ENCODE assay signal across 9 cellular contexts in genomic region chr15:83653639-83654378, GRCh38. TPM values are rescaled to one million over a fixed set of nuclear protein-coding genes. Genes with fewer than 3 reads are reported as not detected.
DNase-seq lines count a peak whose midpoint lies in the region; TF ChIP-seq lines count a peak whose summit lies in the region.
"Had no signal": no experiment of that assay in that cellular context is flagged by ENCODE, and none has a peak within 500 bp of the region (broad histone marks: within the 10 kb centered on the region; RNA-seq: fewer than 3 reads in every experiment).

A gene with protein sequence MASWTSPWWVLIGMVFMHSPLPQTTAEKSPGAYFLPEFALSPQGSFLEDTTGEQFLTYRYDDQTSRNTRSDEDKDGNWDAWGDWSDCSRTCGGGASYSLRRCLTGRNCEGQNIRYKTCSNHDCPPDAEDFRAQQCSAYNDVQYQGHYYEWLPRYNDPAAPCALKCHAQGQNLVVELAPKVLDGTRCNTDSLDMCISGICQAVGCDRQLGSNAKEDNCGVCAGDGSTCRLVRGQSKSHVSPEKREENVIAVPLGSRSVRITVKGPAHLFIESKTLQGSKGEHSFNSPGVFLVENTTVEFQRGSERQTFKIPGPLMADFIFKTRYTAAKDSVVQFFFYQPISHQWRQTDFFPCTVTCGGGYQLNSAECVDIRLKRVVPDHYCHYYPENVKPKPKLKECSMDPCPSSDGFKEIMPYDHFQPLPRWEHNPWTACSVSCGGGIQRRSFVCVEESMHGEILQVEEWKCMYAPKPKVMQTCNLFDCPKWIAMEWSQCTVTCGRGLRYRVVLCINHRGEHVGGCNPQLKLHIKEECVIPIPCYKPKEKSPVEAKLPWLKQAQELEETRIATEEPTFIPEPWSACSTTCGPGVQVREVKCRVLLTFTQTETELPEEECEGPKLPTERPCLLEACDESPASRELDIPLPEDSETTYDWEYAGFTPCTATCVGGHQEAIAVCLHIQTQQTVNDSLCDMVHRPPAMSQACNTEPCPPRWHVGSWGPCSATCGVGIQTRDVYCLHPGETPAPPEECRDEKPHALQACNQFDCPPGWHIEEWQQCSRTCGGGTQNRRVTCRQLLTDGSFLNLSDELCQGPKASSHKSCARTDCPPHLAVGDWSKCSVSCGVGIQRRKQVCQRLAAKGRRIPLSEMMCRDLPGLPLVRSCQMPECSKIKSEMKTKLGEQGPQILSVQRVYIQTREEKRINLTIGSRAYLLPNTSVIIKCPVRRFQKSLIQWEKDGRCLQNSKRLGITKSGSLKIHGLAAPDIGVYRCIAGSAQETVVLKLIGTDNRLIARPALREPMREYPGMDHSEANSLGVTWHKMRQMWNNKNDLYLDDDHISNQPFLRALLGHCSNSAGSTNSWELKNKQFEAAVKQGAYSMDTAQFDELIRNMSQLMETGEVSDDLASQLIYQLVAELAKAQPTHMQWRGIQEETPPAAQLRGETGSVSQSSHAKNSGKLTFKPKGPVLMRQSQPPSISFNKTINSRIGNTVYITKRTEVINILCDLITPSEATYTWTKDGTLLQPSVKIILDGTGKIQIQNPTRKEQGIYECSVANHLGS (N-terminal part only) (plus strand): TSS chr15:83654123. CDS start chr15:83655762, 1,639 bp downstream.

- H3K36me3 Mint-ChIP-seq in activated CD4-positive, alpha-beta memory T cell treated with anti-CD3 and anti-CD28 coated beads for 36 hours: no peaks in the 10 kb centered on the region

- no peaks in the 10 kb centered on the region for H3K9me2 ChIP-seq in neural cell (ENCODE audit: insufficient read depth, low read length)

- H3K9ac ChIP-seq in neural cell (ENCODE audit: low read length): no peak within 1 kb of the TSS
- H3K9ac ChIP-seq: KMS-11 had no signal

- peaks cover 22% of the 10 kb centered on the region for H3K27me3 Mint-ChIP-seq in activated CD4-positive, alpha-beta memory T cell treated with anti-CD3 and anti-CD28 coated beads for 36 hours

- no peaks in the 10 kb centered on the region for H4K20me1 ChIP-seq in neural cell (ENCODE audit: insufficient read depth)

- peak; percentile 50 for TF ChIP-seq RAD21 in neural cell (conservative IDR thresholded peaks at IDR 0.05)

- H3K4me2 ChIP-seq in neural cell (ENCODE audit: low read length): no peak within 1 kb of the TSS
- H3K4me2 ChIP-seq: KMS-11 had no signal

- TF ChIP-seq EP300 in neural cell (conservative IDR thresholded peaks at IDR 0.05; ENCODE audit: poor library complexity, severe bottlenecking): no peak

- H3K4me3 ChIP-seq in A673 (ENCODE audit: low read depth, low read length, poor library complexity, severe bottlenecking): peak within 1 kb of the TSS; percentile 36
- peak within 1 kb of the TSS; percentile 66 for H3K4me3 ChIP-seq in neural cell (ENCODE audit: low read length)

- intact Hi-C loops in A673 (cut with micrococcal nuclease; ENCODE audit: unreplicated experiment): loop anchor here (10.0 kb wide), 1 partner anchor 381 kb away; no protein-coding TSS in a partner anchor
- intact Hi-C loops in activated CD4-positive, alpha-beta memory T cell treated with anti-CD3 and anti-CD28 coated beads for 36 hours (cut with micrococcal nuclease): no loop called here

- H3K4me3 Mint-ChIP-seq in activated CD4-positive, alpha-beta memory T cell treated with anti-CD3 and anti-CD28 coated beads for 36 hours: no peak within 1 kb of the TSS

- H3K27me3 ChIP-seq in A673 (replicated peaks; ENCODE audit: insufficient read depth, low read depth, low read length, poor library complexity): peaks cover 26% of the 10 kb centered on the region
- H3K27me3 ChIP-seq in neural cell (ENCODE audit: insufficient read depth, low read depth, low read length): peaks cover 53% of the 10 kb centered on the region

- H3K27ac Mint-ChIP-seq in activated CD4-positive, alpha-beta memory T cell treated with anti-CD3 and anti-CD28 coated beads for 36 hours: no peak within 1 kb of the TSS

- H3K36me3 ChIP-seq in A673 (ENCODE audit: insufficient read depth, low read length, poor library complexity, severe bottlenecking): no peaks in the 10 kb centered on the region
- no peaks in the 10 kb centered on the region for H3K36me3 ChIP-seq in neural cell (ENCODE audit: insufficient read depth, low read length)

- H3K27ac ChIP-seq in A673 (ENCODE audit: low read depth, low read length, poor library complexity, severe bottlenecking) (no peak within 1 kb of the TSS), neural cell (ENCODE audit: low read length) (no peak within 1 kb of the TSS)
- H3K27ac ChIP-seq: KMS-11 had no signal

- H3K4me1 Mint-ChIP-seq in activated CD4-positive, alpha-beta memory T cell treated with anti-CD3 and anti-CD28 coated beads for 36 hours (ENCODE audit: low read depth): no peaks in the 10 kb centered on the region

- CTCF ChIA-PET in A673 (lab: Charles Lee): no interaction called here
- CTCF ChIA-PET in activated CD4-positive, alpha-beta memory T cell treated with anti-CD3 and anti-CD28 coated beads for 36 hours (lab: Charles Lee): no interaction called here

- H3K79me2 ChIP-seq in neural cell (replicated peaks; ENCODE audit: insufficient read depth, low read length): no peaks in the 10 kb centered on the region

- no peak within 1 kb of the TSS for H2AFZ ChIP-seq in neural cell (ENCODE audit: low read depth, low read length)

- POLR2A ChIA-PET in A673 (lab: Charles Lee; ENCODE audit: low non-redundant PET): no interaction called here
- POLR2A ChIA-PET in activated CD4-positive, alpha-beta memory T cell treated with anti-CD3 and anti-CD28 coated beads for 36 hours (lab: Charles Lee): no interaction called here

- H3F3A ChIP-seq in neural cell (ENCODE audit: insufficient read depth, low read length, poor library complexity, severe bottlenecking): no peaks in the 10 kb centered on the region

- no peaks in the 10 kb centered on the region for H3K9me3 Mint-ChIP-seq in activated CD4-positive, alpha-beta memory T cell treated with anti-CD3 and anti-CD28 coated beads for 36 hours

- peaks cover 8% of the 10 kb centered on the region for H3K4me1 ChIP-seq in A673 (ENCODE audit: insufficient read depth, low read length, poor library complexity, severe bottlenecking)

- BruUV-seq in A673 (replicated peaks; lab: Mats Ljungman, UMichigan): no TSS peak

- DNase-seq in A673 (ENCODE audit: low spot score) (peak; percentile 74), RPMI7951 (ENCODE audit: low read depth) (peak; percentile 24), glomerular visceral epithelial cell (ENCODE audit: extremely low spot score) (peak; percentile 84), NCI-H2107 (lab: John Stamatoyannopoulos, UW) (no peak), SIG-M5 (lab: John Stamatoyannopoulos, UW) (no peak), AML-193 (lab: John Stamatoyannopoulos, UW) (no peak)
- DNase-seq in activated CD4-positive, alpha-beta memory T cell treated with anti-CD3 and anti-CD28 coated beads for 36 hours: no peak

- H3K9me3 ChIP-seq in A673 (ENCODE audit: low read depth, low read length, poor library complexity, severe bottlenecking) (no peaks in the 10 kb centered on the region), neural cell (ENCODE audit: low read length) (peaks cover 9% of the 10 kb centered on the region)

- TF ChIP-seq CTCF in A673 (conservative IDR thresholded peaks at IDR 0.05; ENCODE audit: low read depth, low read length): no peak
- TF ChIP-seq CTCF in neural cell (IDR thresholded peaks at IDR 0.05; ENCODE audit: poor library complexity, severe bottlenecking): peak; percentile 50

TF ChIP-seq in neural cell, 6 proteins besides CTCF, POLR2A, EP300 and RAD21:
- no peak for TF ChIP-seq TAF1 (IDR thresholded peaks at IDR 0.05; ENCODE audit: low read depth)
- TF ChIP-seq SMC3 (conservative IDR thresholded peaks at IDR 0.05; ENCODE audit: poor library complexity): peak; percentile 29
TF ChIP-seq in neural cell: peak in this region for 1.

RNA-seq across cellular contexts. Expression of the gene that starts here (rescaled TPM):
- total RNA-seq in A673 (2021): 0.95 and 2.3 TPM in 2 replicates
- not detected in 2 replicates for total RNA-seq in RPMI7951 (2014; rRNA removed; shearing (Covaris generic))
- 0.28 and 0.51 TPM in 2 replicates for polyA plus RNA-seq in neural cell
- 1.5 and 1.7 TPM in 2 replicates for polyA minus RNA-seq in neural cell
- not detected for total RNA-seq in activated CD4-positive, alpha-beta memory T cell treated with anti-CD3 and anti-CD28 coated beads for 36 hours

Comparison
In these comparisons a context has a peak if more than half of its experiments do, and no peak if none do; other contexts are left out.
1. Peak in DNase-seq in RPMI7951; RNA of the gene not detected or under 1 TPM.
2. DNase-seq: peak in A673 (single experiment) and glomerular visceral epithelial cell (single experiment); none in NCI-H2107 (single experiment), SIG-M5 (single experiment), activated CD4-positive, alpha-beta memory T cell treated with anti-CD3 and anti-CD28 coated beads for 36 hours (single experiment) and AML-193 (0 of 2).